14 cellular contexts compared by ENCODE assay signal in genomic region chr19:1412995-1413889, GRCh38. TPM values are rescaled to one million over a fixed set of nuclear protein-coding genes. Genes with fewer than 3 reads are reported as not detected.
A peak's percentile ranks its signal among the peaks of the same experiment; 100 is the strongest.
DNase-seq lines count a peak whose midpoint lies in the region; ATAC-seq, FAIRE-seq and TF ChIP-seq lines count a peak whose summit lies in the region.
"Had no signal": no experiment of that assay in that cellular context is flagged by ENCODE, and none has a peak within 500 bp of the region (broad histone marks: within the 10 kb centered on the region; RNA-seq: fewer than 3 reads in every experiment).

No MANE protein-coding gene starts in this region.

- TF ChIP-seq CTCF in spleen (IDR thresholded peaks at IDR 0.05 in 8 of 11, conservative IDR thresholded peaks at IDR 0.05 in 3 of 11) = no peak

- peaks cover 69% of the 10 kb centered on the region for H3K4me1 Mint-ChIP-seq in activated T-cell treated with anti-CD3 and anti-CD28 coated beads, Interleukin-2, amount 50 U/mL, for 72 hours (ENCODE audit: low read depth)
- H3K4me1 Mint-ChIP-seq in activated CD4-positive, alpha-beta memory T cell treated with anti-CD3 and anti-CD28 coated beads for 36 hours (ENCODE audit: low read depth) = peaks cover 77% of the 10 kb centered on the region
- peaks cover 88 to 91% of the 10 kb centered on the region in 2 donors for H3K4me1 Mint-ChIP-seq in immature natural killer cell

- peaks cover 71 to 100% (median 94%) of the 10 kb centered on the region in 6 donors for H3K4me1 ChIP-seq in spleen

- H3K27me3 ChIP-seq in spleen (replicated peaks in 1 of 7) = no peaks in the 10 kb centered on the region
- H3K27me3 ChIP-seq: upper lobe of left lung had no signal

- intact Hi-C loops in activated CD4-positive, alpha-beta memory T cell treated with anti-CD3 and anti-CD28 coated beads for 36 hours (cut with micrococcal nuclease) = no loop called here
- intact Hi-C loops in spleen (cut with DNase I; ENCODE audit: low total_unique reads) = no loop called here

- CTCF ChIA-PET in activated CD4-positive, alpha-beta memory T cell treated with anti-CD3 and anti-CD28 coated beads for 36 hours (lab: Charles Lee) = interaction anchor here (0.8 to 1.0 kb wide), 3 partner anchors 9 to 32 kb away, joined by 3 to 4 read pairs (median 3); no protein-coding TSS in a partner anchor

- H3K36me3 Mint-ChIP-seq in activated T-cell treated with anti-CD3 and anti-CD28 coated beads, Interleukin-2, amount 50 U/mL, for 72 hours (ENCODE audit: insufficient read depth in 2 of 2) = peaks cover 2 to 15% of the 10 kb centered on the region in 2 donors
- H3K36me3 Mint-ChIP-seq in activated CD4-positive, alpha-beta memory T cell treated with anti-CD3 and anti-CD28 coated beads for 36 hours = peaks cover 37% of the 10 kb centered on the region
- H3K36me3 Mint-ChIP-seq in immature natural killer cell = peaks cover 0 to 4% (median 0%) of the 10 kb centered on the region in 3 donors

- no peak overlapping the region for H3K4me3 ChIP-seq in spleen
- H3K4me3 ChIP-seq: lower lobe of right lung had no signal

- POLR2A ChIA-PET in activated CD4-positive, alpha-beta memory T cell treated with anti-CD3 and anti-CD28 coated beads for 36 hours (lab: Charles Lee) = interaction anchor here (0.7 to 1.8 kb wide), 2 partner anchors 14 to 32 kb away, joined by 3 to 5 read pairs; no protein-coding TSS in a partner anchor

- TF ChIP-seq POLR2A in spleen (IDR thresholded peaks at IDR 0.05) = no peak

- no peak for ATAC-seq in activated T-cell treated with anti-CD3 and anti-CD28 coated beads, Interleukin-2, amount 50 U/mL, for 72 hours (replicated peaks in 1 of 2)
- ATAC-seq: lower lobe of right lung, right cardiac atrium had no signal

- DNase-seq in activated T-cell treated with anti-CD3 and anti-CD28 coated beads, Interleukin-2, amount 50 U/mL, for 72 hours = no peak
- DNase-seq in activated T-cell treated with anti-CD3 and anti-CD28 coated beads for 4 hours (no peak), immature natural killer cell (peak in 2 of 3 donors; percentile 30 to 32), spleen (no peak), urothelium cell line (ENCODE audit: low spot score) (no peak), T-helper 9 cell (no peak), H4 (ENCODE audit: low spot score) (no peak)
- DNase-seq in activated CD4-positive, alpha-beta memory T cell treated with anti-CD3 and anti-CD28 coated beads for 36 hours = peak; percentile 51
- DNase-seq: lower lobe of right lung, NCI-H2107 had no signal

- peaks cover 0 to 83% (median 21%) of the 10 kb centered on the region in 6 donors for H3K36me3 ChIP-seq in spleen

- H3K27ac ChIP-seq in spleen = peak overlapping the region in 7 of 8 donors; percentile 41 to 98 (median 93)

- WGBS in spleen, 5 donors = 71 to 85% (median 78%) methylated on average over 30 to 36 of the region's 36 CpGs

- H3K9me3 Mint-ChIP-seq in activated T-cell treated with anti-CD3 and anti-CD28 coated beads, Interleukin-2, amount 50 U/mL, for 72 hours = no peaks in the 10 kb centered on the region
- H3K9me3 Mint-ChIP-seq in activated CD4-positive, alpha-beta memory T cell treated with anti-CD3 and anti-CD28 coated beads for 36 hours = no peaks in the 10 kb centered on the region
- H3K9me3 Mint-ChIP-seq in immature natural killer cell = no peaks in the 10 kb centered on the region
- H3K9me3 Mint-ChIP-seq: activated T-helper 2 cell treated with anti-CD3 and anti-CD28 coated beads, Interferon-gamma antibody, Interleukin-2, Interleukin-4, amounts not matched to agents 10 μg/mL and 5 μg/mL and 100 μg/mL, durations not matched to agents 14 hours and 24 hours and 36 hours had no signal

- FAIRE-seq in urothelium cell line (lab: Jason Lieb, UNC) = no peak
- FAIRE-seq: RCC 7860 had no signal

- peak overlapping the region; percentile 29 for H3K27ac Mint-ChIP-seq in activated T-cell treated with anti-CD3 and anti-CD28 coated beads, Interleukin-2, amount 50 U/mL, for 72 hours
- peak overlapping the region; percentile 85 for H3K27ac Mint-ChIP-seq in activated CD4-positive, alpha-beta memory T cell treated with anti-CD3 and anti-CD28 coated beads for 36 hours
- peak overlapping the region; percentile 71 to 96 (median 82) for H3K27ac Mint-ChIP-seq in immature natural killer cell
- H3K27ac Mint-ChIP-seq: activated T-helper 2 cell treated with anti-CD3 and anti-CD28 coated beads, Interferon-gamma antibody, Interleukin-2, Interleukin-4, amounts not matched to agents 10 μg/mL and 5 μg/mL and 100 μg/mL, durations not matched to agents 14 hours and 24 hours and 36 hours had no signal

- peak overlapping the region; percentile 28 to 40 for H3K4me3 Mint-ChIP-seq in activated T-cell treated with anti-CD3 and anti-CD28 coated beads, Interleukin-2, amount 50 U/mL, for 72 hours
- no peak overlapping the region for H3K4me3 Mint-ChIP-seq in activated CD4-positive, alpha-beta memory T cell treated with anti-CD3 and anti-CD28 coated beads for 36 hours
- H3K4me3 Mint-ChIP-seq in immature natural killer cell = peak overlapping the region; percentile 30 to 96 (median 89)

- no peaks in the 10 kb centered on the region for H3K9me3 ChIP-seq in spleen
- H3K9me3 ChIP-seq: lower lobe of right lung, upper lobe of left lung had no signal

- H3K27me3 Mint-ChIP-seq in activated T-cell treated with anti-CD3 and anti-CD28 coated beads, Interleukin-2, amount 50 U/mL, for 72 hours (ENCODE audit: low read depth) = no peaks in the 10 kb centered on the region
- H3K27me3 Mint-ChIP-seq in activated CD4-positive, alpha-beta memory T cell treated with anti-CD3 and anti-CD28 coated beads for 36 hours = no peaks in the 10 kb centered on the region
- peaks cover 8 to 35% (median 20%) of the 10 kb centered on the region in 3 donors for H3K27me3 Mint-ChIP-seq in immature natural killer cell (ENCODE audit: low read depth in 3 of 3)

RNA-seq across cellular contexts. Expression of gene DAZAP1, which starts 5.9 kb away (rescaled TPM):
- 100 to 1,000 TPM; 219 to 252 TPM for total RNA-seq in activated T-cell treated with anti-CD3 and anti-CD28 coated beads, Interleukin-2, amount 50 U/mL, for 72 hours
- total RNA-seq in activated CD4-positive, alpha-beta memory T cell treated with anti-CD3 and anti-CD28 coated beads for 36 hours = 100 to 1,000 TPM; 226 to 242 TPM
- polyA plus RNA-seq in immature natural killer cell (10 to 100 TPM in 1 of 3 donors, 1 to 10 TPM in 2; 4.3 to 10.3 (median 8.0) TPM), spleen (100 to 1,000 TPM in 2 of 3 donors, 10 to 100 TPM in 1; 80.0 to 133 (median 106) TPM)
- 100 to 1,000 TPM in 3 of 7 donors, 10 to 100 TPM in 4; 43.8 to 137 (median 94.6) TPM for total RNA-seq in spleen
- 47.6 and 59.4 TPM in 2 replicates for total RNA-seq in H4 (2014; rRNA removed; shearing (Covaris generic))

RNA-seq across cellular contexts. Expression of gene GAMT, which starts 11.9 kb away (rescaled TPM):
- total RNA-seq in activated T-cell treated with anti-CD3 and anti-CD28 coated beads, Interleukin-2, amount 50 U/mL, for 72 hours = 10 to 100 TPM; 13.6 to 17.7 TPM
- 10 to 100 TPM; 21.0 to 21.1 TPM for total RNA-seq in activated CD4-positive, alpha-beta memory T cell treated with anti-CD3 and anti-CD28 coated beads for 36 hours
- polyA plus RNA-seq in immature natural killer cell (10 to 100 TPM in 2 of 3 donors, 1 to 10 TPM in 1; 7.9 to 16.5 (median 10.5) TPM), spleen (10 to 100 TPM; 15.2 to 20.4 (median 18.2) TPM)
- total RNA-seq in spleen = 10 to 100 TPM in 4 of 7 donors, 1 to 10 TPM in 3; 7.1 to 14.5 (median 11.2) TPM
- total RNA-seq in H4 (2014; rRNA removed; shearing (Covaris generic)) = 15.5 and 18.9 TPM in 2 replicates

RNA-seq across cellular contexts. Expression of gene RPS15, which starts 25.0 kb away (rescaled TPM):
- total RNA-seq in activated T-cell treated with anti-CD3 and anti-CD28 coated beads, Interleukin-2, amount 50 U/mL, for 72 hours = 1,000 to 10,000 TPM; 1,293 to 1,490 TPM
- total RNA-seq in activated CD4-positive, alpha-beta memory T cell treated with anti-CD3 and anti-CD28 coated beads for 36 hours = 1,000 to 10,000 TPM; 1,642 to 1,717 TPM
- polyA plus RNA-seq in immature natural killer cell (1,000 to 10,000 TPM; 1,383 to 2,244 (median 1,622) TPM), spleen (1,000 to 10,000 TPM; 4,275 to 5,849 (median 5,793) TPM)
- 1,000 to 10,000 TPM in 6 of 7 donors, 100 to 1,000 TPM in 1; 932 to 4,344 (median 1,309) TPM for total RNA-seq in spleen
- 1,025 and 1,178 TPM in 2 replicates for total RNA-seq in H4 (2014; rRNA removed; shearing (Covaris generic))

RNA-seq across cellular contexts. Expression of gene NDUFS7, which starts 29.5 kb away (rescaled TPM):
- total RNA-seq in activated T-cell treated with anti-CD3 and anti-CD28 coated beads, Interleukin-2, amount 50 U/mL, for 72 hours = 100 to 1,000 TPM in 1 of 2 donors, 10 to 100 TPM in 1; 96.5 to 107 TPM
- 100 to 1,000 TPM; 117 to 119 TPM for total RNA-seq in activated CD4-positive, alpha-beta memory T cell treated with anti-CD3 and anti-CD28 coated beads for 36 hours
- polyA plus RNA-seq in immature natural killer cell = 100 to 1,000 TPM; 209 to 227 (median 213) TPM
- total RNA-seq in spleen = 100 to 1,000 TPM in 1 of 7 donors, 10 to 100 TPM in 6; 64.0 to 133 (median 85.2) TPM
- 100 to 1,000 TPM in 1 of 3 donors, 10 to 100 TPM in 2; 75.5 to 106 (median 78.0) TPM for polyA plus RNA-seq in spleen
- 67.9 and 87.2 TPM in 2 replicates for total RNA-seq in H4 (2014; rRNA removed; shearing (Covaris generic))

RNA-seq across cellular contexts. Expression of gene APC2, which starts 36.7 kb away (rescaled TPM):
- under 1 TPM; 0.02 to 0.14 TPM for total RNA-seq in activated T-cell treated with anti-CD3 and anti-CD28 coated beads, Interleukin-2, amount 50 U/mL, for 72 hours
- under 1 TPM; 0.07 to 0.15 TPM for total RNA-seq in activated CD4-positive, alpha-beta memory T cell treated with anti-CD3 and anti-CD28 coated beads for 36 hours
- polyA plus RNA-seq in immature natural killer cell (under 1 TPM in 1 of 3 donors, not detected in 2; 0.06 TPM), spleen (under 1 TPM; 0.02 to 0.29 (median 0.02) TPM)
- total RNA-seq in spleen = under 1 TPM; 0.07 to 0.56 (median 0.20) TPM
- total RNA-seq in H4 (2014; rRNA removed; shearing (Covaris generic)) = 0.02 and 1.5 TPM in 2 replicates

Comparison
In these comparisons a context has a peak if more than half of its experiments do, and no peak if none do; other contexts are left out.
1. DNase-seq: peak in activated CD4-positive, alpha-beta memory T cell treated with anti-CD3 and anti-CD28 coated beads for 36 hours (single experiment) and immature natural killer cell (2 of 3); none in activated T-cell treated with anti-CD3 and anti-CD28 coated beads, Interleukin-2, amount 50 U/mL, for 72 hours (0 of 2), activated T-cell treated with anti-CD3 and anti-CD28 coated beads for 4 hours (single experiment), spleen (single experiment), urothelium cell line (single experiment), T-helper 9 cell (single experiment) and H4 (single experiment).
2. H3K27ac Mint-ChIP-seq: peak in every context shown above with its lines; median percentile 85 in activated CD4-positive, alpha-beta memory T cell treated with anti-CD3 and anti-CD28 coated beads for 36 hours; 82 in immature natural killer cell; 29 in activated T-cell treated with anti-CD3 and anti-CD28 coated beads, Interleukin-2, amount 50 U/mL, for 72 hours.